ENCODE assay signal across 1 cellular context in the genomic region with DNA sequence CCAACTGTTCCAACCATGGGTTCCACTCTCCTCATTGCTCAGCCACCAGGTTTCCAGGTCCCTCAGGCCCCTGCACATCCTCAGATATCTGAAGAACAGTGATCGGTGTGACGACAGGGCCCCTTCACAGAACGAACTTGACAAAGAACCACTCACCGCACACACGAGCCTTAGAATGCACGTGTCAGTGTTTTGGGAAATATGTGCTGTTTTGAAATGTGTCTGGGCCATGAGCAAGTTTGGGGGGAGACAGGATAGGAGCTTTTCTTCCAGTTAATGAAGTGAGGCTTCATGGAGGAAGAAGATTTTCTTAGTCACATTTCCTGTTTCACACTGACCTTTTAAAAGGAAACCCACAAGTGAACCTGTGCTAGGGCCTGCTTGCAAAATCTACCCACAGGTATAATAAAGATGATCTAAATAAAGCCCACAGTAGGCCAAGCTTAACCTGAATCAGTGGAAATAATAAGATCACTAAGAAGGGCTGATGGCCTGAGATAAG.
TF ChIP-seq lines count a peak whose summit lies in the region.

No MANE protein-coding gene starts in this region.

TF ChIP-seq in GM12878, 131 proteins besides CTCF, POLR2A, EP300 and RAD21 (continued from another document):
- peak; percentile 26 to 54; a peak in 2 of 4 replicates for TF ChIP-seq BHLHE40 (IDR thresholded peaks at IDR 0.05; ENCODE audit: borderline replicate concordance in 1 of 2, low read depth in 2 of 2, low read length in 1 of 2)
- TF ChIP-seq, protein P1, sequence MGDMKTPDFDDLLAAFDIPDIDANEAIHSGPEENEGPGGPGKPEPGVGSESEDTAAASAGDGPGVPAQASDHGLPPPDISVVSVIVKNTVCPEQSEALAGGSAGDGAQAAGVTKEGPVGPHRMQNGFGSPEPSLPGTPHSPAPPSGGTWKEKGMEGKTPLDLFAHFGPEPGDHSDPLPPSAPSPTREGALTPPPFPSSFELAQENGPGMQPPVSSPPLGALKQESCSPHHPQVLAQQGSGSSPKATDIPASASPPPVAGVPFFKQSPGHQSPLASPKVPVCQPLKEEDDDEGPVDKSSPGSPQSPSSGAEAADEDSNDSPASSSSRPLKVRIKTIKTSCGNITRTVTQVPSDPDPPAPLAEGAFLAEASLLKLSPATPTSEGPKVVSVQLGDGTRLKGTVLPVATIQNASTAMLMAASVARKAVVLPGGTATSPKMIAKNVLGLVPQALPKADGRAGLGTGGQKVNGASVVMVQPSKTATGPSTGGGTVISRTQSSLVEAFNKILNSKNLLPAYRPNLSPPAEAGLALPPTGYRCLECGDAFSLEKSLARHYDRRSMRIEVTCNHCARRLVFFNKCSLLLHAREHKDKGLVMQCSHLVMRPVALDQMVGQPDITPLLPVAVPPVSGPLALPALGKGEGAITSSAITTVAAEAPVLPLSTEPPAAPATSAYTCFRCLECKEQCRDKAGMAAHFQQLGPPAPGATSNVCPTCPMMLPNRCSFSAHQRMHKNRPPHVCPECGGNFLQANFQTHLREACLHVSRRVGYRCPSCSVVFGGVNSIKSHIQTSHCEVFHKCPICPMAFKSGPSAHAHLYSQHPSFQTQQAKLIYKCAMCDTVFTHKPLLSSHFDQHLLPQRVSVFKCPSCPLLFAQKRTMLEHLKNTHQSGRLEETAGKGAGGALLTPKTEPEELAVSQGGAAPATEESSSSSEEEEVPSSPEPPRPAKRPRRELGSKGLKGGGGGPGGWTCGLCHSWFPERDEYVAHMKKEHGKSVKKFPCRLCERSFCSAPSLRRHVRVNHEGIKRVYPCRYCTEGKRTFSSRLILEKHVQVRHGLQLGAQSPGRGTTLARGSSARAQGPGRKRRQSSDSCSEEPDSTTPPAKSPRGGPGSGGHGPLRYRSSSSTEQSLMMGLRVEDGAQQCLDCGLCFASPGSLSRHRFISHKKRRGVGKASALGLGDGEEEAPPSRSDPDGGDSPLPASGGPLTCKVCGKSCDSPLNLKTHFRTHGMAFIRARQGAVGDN (IDR thresholded peaks at IDR 0.05) = peak; percentile 62
- TF ChIP-seq ESRRA (IDR thresholded peaks at IDR 0.05; ENCODE audit: low read length) = no peak
- TF ChIP-seq PAX5 (IDR thresholded peaks at IDR 0.05; ENCODE audit: borderline replicate concordance, low read depth, low read length) = no peak
- TF ChIP-seq ETV6 (conservative IDR thresholded peaks at IDR 0.05 in 1 of 2, IDR thresholded peaks at IDR 0.05 in 1 of 2; ENCODE audit: borderline replicate concordance in 1 of 2, low read depth in 1 of 2) = peak in 1 of 2 experiments; percentile 91; a peak in 1 of 4 replicates
- no peak for TF ChIP-seq CHD1 (IDR thresholded peaks at IDR 0.05; ENCODE audit: low read depth, low read length)
- peak; percentile 47; the same call in 1 of the 2 replicates for TF ChIP-seq NFIC (IDR thresholded peaks at IDR 0.05; ENCODE audit: low read depth, low read length)
- peak; percentile 36 for TF ChIP-seq MEF2B (IDR thresholded peaks at IDR 0.05; ENCODE audit: partially characterized antibody, poor library complexity, severe bottlenecking)
- TF ChIP-seq, protein P2, sequence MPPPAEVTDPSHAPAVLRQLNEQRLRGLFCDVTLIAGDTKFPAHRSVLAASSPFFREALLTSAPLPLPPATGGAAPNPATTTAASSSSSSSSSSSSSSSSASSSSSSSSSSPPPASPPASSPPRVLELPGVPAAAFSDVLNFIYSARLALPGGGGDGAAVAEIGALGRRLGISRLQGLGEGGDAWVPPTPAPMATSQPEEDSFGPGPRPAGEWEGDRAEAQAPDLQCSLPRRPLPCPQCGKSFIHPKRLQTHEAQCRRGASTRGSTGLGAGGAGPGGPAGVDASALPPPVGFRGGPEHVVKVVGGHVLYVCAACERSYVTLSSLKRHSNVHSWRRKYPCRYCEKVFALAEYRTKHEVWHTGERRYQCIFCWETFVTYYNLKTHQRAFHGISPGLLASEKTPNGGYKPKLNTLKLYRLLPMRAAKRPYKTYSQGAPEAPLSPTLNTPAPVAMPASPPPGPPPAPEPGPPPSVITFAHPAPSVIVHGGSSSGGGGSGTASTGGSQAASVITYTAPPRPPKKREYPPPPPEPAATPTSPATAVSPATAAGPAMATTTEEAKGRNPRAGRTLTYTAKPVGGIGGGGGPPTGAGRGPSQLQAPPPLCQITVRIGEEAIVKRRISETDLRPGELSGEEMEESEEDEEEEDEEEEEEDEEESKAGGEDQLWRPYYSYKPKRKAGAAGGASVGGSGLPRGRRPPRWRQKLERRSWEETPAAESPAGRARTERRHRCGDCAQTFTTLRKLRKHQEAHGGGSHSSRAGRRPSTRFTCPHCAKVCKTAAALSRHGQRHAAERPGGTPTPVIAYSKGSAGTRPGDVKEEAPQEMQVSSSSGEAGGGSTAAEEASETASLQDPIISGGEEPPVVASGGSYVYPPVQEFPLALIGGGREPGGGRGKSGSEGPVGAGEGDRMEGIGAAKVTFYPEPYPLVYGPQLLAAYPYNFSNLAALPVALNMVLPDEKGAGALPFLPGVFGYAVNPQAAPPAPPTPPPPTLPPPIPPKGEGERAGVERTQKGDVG (CRISPR knock-in tag; IDR thresholded peaks at IDR 0.05) = no peak
- no peak for TF ChIP-seq NBN (IDR thresholded peaks at IDR 0.05)
- no peak for TF ChIP-seq BCL11A (IDR thresholded peaks at IDR 0.05; ENCODE audit: low read depth, low read length)
- 0 out of 3 replicates have a peak, but pooled peaks of 1 of the 2 experiments have one; percentile 4 for TF ChIP-seq EGR1 (IDR thresholded peaks at IDR 0.05; ENCODE audit: borderline replicate concordance in 1 of 2, low read depth in 2 of 2, low read length in 2 of 2)
- TF ChIP-seq, protein P3, sequence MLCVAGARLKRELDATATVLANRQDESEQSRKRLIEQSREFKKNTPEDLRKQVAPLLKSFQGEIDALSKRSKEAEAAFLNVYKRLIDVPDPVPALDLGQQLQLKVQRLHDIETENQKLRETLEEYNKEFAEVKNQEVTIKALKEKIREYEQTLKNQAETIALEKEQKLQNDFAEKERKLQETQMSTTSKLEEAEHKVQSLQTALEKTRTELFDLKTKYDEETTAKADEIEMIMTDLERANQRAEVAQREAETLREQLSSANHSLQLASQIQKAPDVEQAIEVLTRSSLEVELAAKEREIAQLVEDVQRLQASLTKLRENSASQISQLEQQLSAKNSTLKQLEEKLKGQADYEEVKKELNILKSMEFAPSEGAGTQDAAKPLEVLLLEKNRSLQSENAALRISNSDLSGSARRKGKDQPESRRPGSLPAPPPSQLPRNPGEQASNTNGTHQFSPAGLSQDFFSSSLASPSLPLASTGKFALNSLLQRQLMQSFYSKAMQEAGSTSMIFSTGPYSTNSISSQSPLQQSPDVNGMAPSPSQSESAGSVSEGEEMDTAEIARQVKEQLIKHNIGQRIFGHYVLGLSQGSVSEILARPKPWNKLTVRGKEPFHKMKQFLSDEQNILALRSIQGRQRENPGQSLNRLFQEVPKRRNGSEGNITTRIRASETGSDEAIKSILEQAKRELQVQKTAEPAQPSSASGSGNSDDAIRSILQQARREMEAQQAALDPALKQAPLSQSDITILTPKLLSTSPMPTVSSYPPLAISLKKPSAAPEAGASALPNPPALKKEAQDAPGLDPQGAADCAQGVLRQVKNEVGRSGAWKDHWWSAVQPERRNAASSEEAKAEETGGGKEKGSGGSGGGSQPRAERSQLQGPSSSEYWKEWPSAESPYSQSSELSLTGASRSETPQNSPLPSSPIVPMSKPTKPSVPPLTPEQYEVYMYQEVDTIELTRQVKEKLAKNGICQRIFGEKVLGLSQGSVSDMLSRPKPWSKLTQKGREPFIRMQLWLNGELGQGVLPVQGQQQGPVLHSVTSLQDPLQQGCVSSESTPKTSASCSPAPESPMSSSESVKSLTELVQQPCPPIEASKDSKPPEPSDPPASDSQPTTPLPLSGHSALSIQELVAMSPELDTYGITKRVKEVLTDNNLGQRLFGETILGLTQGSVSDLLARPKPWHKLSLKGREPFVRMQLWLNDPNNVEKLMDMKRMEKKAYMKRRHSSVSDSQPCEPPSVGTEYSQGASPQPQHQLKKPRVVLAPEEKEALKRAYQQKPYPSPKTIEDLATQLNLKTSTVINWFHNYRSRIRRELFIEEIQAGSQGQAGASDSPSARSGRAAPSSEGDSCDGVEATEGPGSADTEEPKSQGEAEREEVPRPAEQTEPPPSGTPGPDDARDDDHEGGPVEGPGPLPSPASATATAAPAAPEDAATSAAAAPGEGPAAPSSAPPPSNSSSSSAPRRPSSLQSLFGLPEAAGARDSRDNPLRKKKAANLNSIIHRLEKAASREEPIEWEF (IDR thresholded peaks at IDR 0.05; ENCODE audit: insufficient replicate concordance, low read depth, low read length) = no peak
- TF ChIP-seq, protein P4, sequence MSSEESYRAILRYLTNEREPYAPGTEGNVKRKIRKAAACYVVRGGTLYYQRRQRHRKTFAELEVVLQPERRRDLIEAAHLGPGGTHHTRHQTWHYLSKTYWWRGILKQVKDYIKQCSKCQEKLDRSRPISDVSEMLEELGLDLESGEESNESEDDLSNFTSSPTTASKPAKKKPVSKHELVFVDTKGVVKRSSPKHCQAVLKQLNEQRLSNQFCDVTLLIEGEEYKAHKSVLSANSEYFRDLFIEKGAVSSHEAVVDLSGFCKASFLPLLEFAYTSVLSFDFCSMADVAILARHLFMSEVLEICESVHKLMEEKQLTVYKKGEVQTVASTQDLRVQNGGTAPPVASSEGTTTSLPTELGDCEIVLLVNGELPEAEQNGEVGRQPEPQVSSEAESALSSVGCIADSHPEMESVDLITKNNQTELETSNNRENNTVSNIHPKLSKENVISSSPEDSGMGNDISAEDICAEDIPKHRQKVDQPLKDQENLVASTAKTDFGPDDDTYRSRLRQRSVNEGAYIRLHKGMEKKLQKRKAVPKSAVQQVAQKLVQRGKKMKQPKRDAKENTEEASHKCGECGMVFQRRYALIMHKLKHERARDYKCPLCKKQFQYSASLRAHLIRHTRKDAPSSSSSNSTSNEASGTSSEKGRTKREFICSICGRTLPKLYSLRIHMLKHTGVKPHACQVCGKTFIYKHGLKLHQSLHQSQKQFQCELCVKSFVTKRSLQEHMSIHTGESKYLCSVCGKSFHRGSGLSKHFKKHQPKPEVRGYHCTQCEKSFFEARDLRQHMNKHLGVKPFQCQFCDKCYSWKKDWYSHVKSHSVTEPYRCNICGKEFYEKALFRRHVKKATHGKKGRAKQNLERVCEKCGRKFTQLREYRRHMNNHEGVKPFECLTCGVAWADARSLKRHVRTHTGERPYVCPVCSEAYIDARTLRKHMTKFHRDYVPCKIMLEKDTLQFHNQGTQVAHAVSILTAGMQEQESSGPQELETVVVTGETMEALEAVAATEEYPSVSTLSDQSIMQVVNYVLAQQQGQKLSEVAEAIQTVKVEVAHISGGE (CRISPR knock-in tag; IDR thresholded peaks at IDR 0.05) = no peak
- TF ChIP-seq FOXK2 (IDR thresholded peaks at IDR 0.05) = no peak
- TF ChIP-seq RFX5 (IDR thresholded peaks at IDR 0.05; ENCODE audit: low read depth, low read length) = no peak
- 0 out of 2 replicates have a peak, but pooled peaks have one; percentile 18 for TF ChIP-seq NR2F1 (conservative IDR thresholded peaks at IDR 0.05)
- no peak for TF ChIP-seq SPI1 (IDR thresholded peaks at IDR 0.05; ENCODE audit: borderline replicate concordance, insufficient read depth, low read depth, low read length)
- TF ChIP-seq EED (IDR thresholded peaks at IDR 0.05; ENCODE audit: low read depth) = peak; percentile 24; the same call in 1 of the 2 replicates
- peak; percentile 31; the same call in 1 of the 2 replicates for TF ChIP-seq IKZF1 (conservative IDR thresholded peaks at IDR 0.05)
- TF ChIP-seq SIX5 (IDR thresholded peaks at IDR 0.05; ENCODE audit: low read depth, low read length, severe bottlenecking) = no peak
- no peak for TF ChIP-seq MTA3 (IDR thresholded peaks at IDR 0.05; ENCODE audit: borderline replicate concordance, low read length)
- 0 out of 4 replicates have a peak, but pooled peaks of 1 of the 2 experiments have one; percentile 32 for TF ChIP-seq IKZF2 (IDR thresholded peaks at IDR 0.05)
- no peak for TF ChIP-seq LARP7 (IDR thresholded peaks at IDR 0.05)
TF ChIP-seq in GM12878: peak in this region for 13.
